Comparison of ENCODE assay signal across 8 cellular contexts in the genomic region with DNA sequence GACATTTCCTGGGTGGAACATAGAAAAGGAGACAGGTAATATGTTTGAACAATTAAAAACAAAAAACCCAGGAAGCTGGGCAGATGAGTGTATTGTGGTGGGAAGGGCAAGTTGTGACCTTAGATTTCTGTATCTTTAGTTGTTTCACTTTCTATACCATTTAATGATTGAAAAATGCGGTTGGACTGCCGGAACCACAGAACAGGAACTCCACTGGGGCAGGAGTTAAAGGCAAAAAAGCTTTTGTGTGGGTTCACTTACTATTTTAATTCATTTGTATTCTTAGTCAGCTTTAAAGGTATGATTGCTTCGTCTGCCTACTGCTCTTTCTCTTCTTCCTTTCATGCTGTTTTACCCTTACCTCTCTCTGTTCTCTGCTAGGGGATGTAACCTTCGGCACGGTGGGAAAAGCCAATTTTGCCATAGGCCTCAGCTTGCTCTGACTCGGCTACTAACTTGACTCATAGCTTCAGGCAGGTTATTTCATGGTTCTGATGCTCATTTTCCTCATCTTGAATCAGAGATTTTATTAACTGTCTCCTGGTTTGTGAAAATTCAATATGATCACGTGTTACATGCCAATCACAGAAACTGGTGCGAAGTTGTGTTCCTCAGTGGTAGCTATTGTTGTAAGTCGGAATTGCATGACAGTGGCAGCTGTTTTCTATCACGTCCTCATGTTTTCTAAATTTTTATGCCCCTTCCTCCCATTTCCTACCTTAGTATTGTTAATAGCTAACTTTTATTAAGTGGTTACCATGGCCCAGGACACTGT. TPM values are rescaled to one million over a fixed set of nuclear protein-coding genes. Genes with fewer than 3 reads are reported as not detected.
DNase-seq lines count a peak whose midpoint lies in the region; ATAC-seq lines count a peak whose summit lies in the region.

No MANE protein-coding gene starts in this region.

- CTCF ChIA-PET in activated CD4-positive, alpha-beta T cell treated with anti-CD3 and anti-CD28 coated beads, Interleukin-2, amount 10 ng/mL, durations not matched to agents 7 days and 5 days (lab: Charles Lee): interaction anchor here (0.8 to 2.8 kb wide), 12 partner anchors 8 to 95 kb away, joined by 3 to 10 read pairs (median 4); no protein-coding TSS in a partner anchor

- peak overlapping the region in 9 of 10 experiments; percentile 60 to 79 (median 70); a peak in 12 of 20 replicates for H3K4me3 ChIP-seq in BLaER1 treated with 17β-estradiol and CSF1 and Interleukin-3, amounts not matched to agents 10 nM and 100 nM

- H3K9ac ChIP-seq in BLaER1 treated with 17β-estradiol and CSF1 and Interleukin-3, amounts not matched to agents 10 nM and 100 nM: peak overlapping the region in 6 of 11 experiments; percentile 63 to 83 (median 79); a peak in 8 of 22 replicates

- H3K27ac Mint-ChIP-seq in activated CD4-positive, alpha-beta T cell treated with anti-CD3 and anti-CD28 coated beads, Interleukin-2, amount 10 ng/mL, durations not matched to agents 7 days and 5 days: peak overlapping the region; percentile 97

- peaks cover 5% of the 10 kb centered on the region for H3K36me3 Mint-ChIP-seq in activated CD4-positive, alpha-beta T cell treated with anti-CD3 and anti-CD28 coated beads, Interleukin-2, amount 10 ng/mL, durations not matched to agents 7 days and 5 days (ENCODE audit: low read depth)

- H3K27me3 ChIP-seq in BLaER1 treated with 17β-estradiol and CSF1 and Interleukin-3, amounts not matched to agents 10 nM and 100 nM: peaks cover 0 to 100% (median 0%) of the 10 kb centered on the region in 11 experiments; a peak in 11 of 22 replicates

- peaks cover 55% of the 10 kb centered on the region for H3K4me1 Mint-ChIP-seq in activated CD4-positive, alpha-beta T cell treated with anti-CD3 and anti-CD28 coated beads, Interleukin-2, amount 10 ng/mL, durations not matched to agents 7 days and 5 days

- peaks cover 9% of the 10 kb centered on the region for H3K27me3 Mint-ChIP-seq in activated CD4-positive, alpha-beta T cell treated with anti-CD3 and anti-CD28 coated beads, Interleukin-2, amount 10 ng/mL, durations not matched to agents 7 days and 5 days

- peaks cover 41 to 58% (median 54%) of the 10 kb centered on the region in 10 experiments for H3K4me1 ChIP-seq in BLaER1 treated with 17β-estradiol and CSF1 and Interleukin-3, amounts not matched to agents 10 nM and 100 nM

- peak; percentile 81 for DNase-seq in activated CD4-positive, alpha-beta T cell treated with anti-CD3 and anti-CD28 coated beads, Interleukin-2, amount 10 ng/mL, durations not matched to agents 7 days and 5 days
- DNase-seq in left colon (no peak), cerebellum (ENCODE audit: low spot score) (no peak), D341Med (ENCODE audit: low spot score) (no peak), cortex of kidney (lab: John Stamatoyannopoulos, UW) (no peak)

- no peaks in the 10 kb centered on the region for H3K9me3 ChIP-seq in BLaER1 treated with 17β-estradiol and CSF1 and Interleukin-3, amounts not matched to agents 10 nM and 100 nM (replicated peaks in 1 of 11)

- H3K27ac ChIP-seq in BLaER1 treated with 17β-estradiol and CSF1 and Interleukin-3, amounts not matched to agents 10 nM and 100 nM: peak overlapping the region in 5 of 11 experiments; percentile 44 to 83 (median 79); a peak in 7 of 22 replicates

- intact Hi-C loops in left colon (cut with DNase I, micrococcal nuclease): no loop called here

- H3K4me3 Mint-ChIP-seq in activated CD4-positive, alpha-beta T cell treated with anti-CD3 and anti-CD28 coated beads, Interleukin-2, amount 10 ng/mL, durations not matched to agents 7 days and 5 days: peak overlapping the region; percentile 90

- peaks cover 0 to 12% (median 0%) of the 10 kb centered on the region in 11 experiments; a peak in 1 of 22 replicates for H4K20me1 ChIP-seq in BLaER1 treated with 17β-estradiol and CSF1 and Interleukin-3, amounts not matched to agents 10 nM and 100 nM

- no peaks in the 10 kb centered on the region for H3K9me3 Mint-ChIP-seq in activated CD4-positive, alpha-beta T cell treated with anti-CD3 and anti-CD28 coated beads, Interleukin-2, amount 10 ng/mL, durations not matched to agents 7 days and 5 days

- peak overlapping the region; percentile 86 to 99 (median 96) for H3K4me2 ChIP-seq in BLaER1 treated with 17β-estradiol and CSF1 and Interleukin-3, amounts not matched to agents 10 nM and 100 nM

- no peaks in the 10 kb centered on the region for H3K36me3 ChIP-seq in BLaER1 treated with 17β-estradiol and CSF1 and Interleukin-3, amounts not matched to agents 10 nM and 100 nM

- ATAC-seq in GM19455 (IDR thresholded peaks at IDR 0.05; ENCODE audit: unreplicated experiment) (peak; percentile 63), HG03520 (IDR thresholded peaks at IDR 0.05; ENCODE audit: unreplicated experiment) (peak; percentile 76), left colon (peak; percentile 24)

- POLR2A ChIA-PET in activated CD4-positive, alpha-beta T cell treated with anti-CD3 and anti-CD28 coated beads, Interleukin-2, amount 10 ng/mL, durations not matched to agents 7 days and 5 days (lab: Charles Lee): interaction anchor here (1.0 kb wide), 2 partner anchors 59 to 77 kb away, joined by 3 to 4 read pairs; no protein-coding TSS in a partner anchor

RNA-seq across cellular contexts. Expression of gene MCTP2, which starts 1.6 kb away (rescaled TPM):
- total RNA-seq in activated CD4-positive, alpha-beta T cell treated with anti-CD3 and anti-CD28 coated beads, Interleukin-2, amount 10 ng/mL, durations not matched to agents 7 days and 5 days: 10 to 100 TPM; 17.0 to 17.2 TPM
- total RNA-seq in left colon (100 to 1,000 TPM in 1 of 2 donors, 10 to 100 TPM in 1; 64.8 to 103 TPM), cerebellum (0.64 TPM)

Comparison
In these comparisons a context has a peak if more than half of its experiments do, and no peak if none do; other contexts are left out.
1. ATAC-seq: peak in every context shown above with its lines; median percentile 76 in HG03520; 63 in GM19455; 24 in left colon.
2. RNA of gene MCTP2, which starts 1.6 kb away (total RNA-seq): 64.8 to 103 TPM in left colon and 17.0 to 17.2 TPM in activated CD4-positive, alpha-beta T cell treated with anti-CD3 and anti-CD28 coated beads, Interleukin-2, amount 10 ng/mL, durations not matched to agents 7 days and 5 days; 0.64 TPM in cerebellum (single experiment); every median in the first group is over 10 times any median in the second.